In the genomic region with DNA sequence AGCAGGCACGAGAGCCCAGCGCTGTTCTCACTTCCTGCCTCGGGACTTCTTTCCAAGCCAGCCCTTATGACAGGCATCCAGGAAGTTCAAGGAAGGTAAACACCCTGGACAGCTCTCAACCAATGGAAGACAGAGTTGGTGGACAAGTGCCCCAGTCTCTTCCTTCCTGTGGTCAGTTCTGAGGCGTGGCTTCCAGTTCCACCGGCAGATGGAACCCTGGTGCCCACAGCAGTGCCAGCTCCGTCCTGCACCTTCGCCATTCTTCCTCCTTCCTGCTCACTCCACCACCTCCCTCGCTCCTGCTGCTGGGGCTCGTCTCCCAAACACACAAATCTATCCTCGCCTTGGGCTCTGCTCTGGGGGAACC, we compare ENCODE assay signal across 8 cellular contexts.
DNase-seq lines count a peak whose midpoint lies in the region; TF ChIP-seq lines count a peak whose summit lies in the region.
"Had no signal": no experiment of that assay in that cellular context is flagged by ENCODE, and none has a peak within 500 bp of the region (broad histone marks: within the 10 kb centered on the region; RNA-seq: fewer than 3 reads in every experiment).

No MANE protein-coding gene starts in this region.

- H2AFZ ChIP-seq in PC-9 = no peak overlapping the region

- no peak overlapping the region for H3K4me3 ChIP-seq in H7 (ENCODE audit: insufficient read depth, low read depth, low read length)
- no peak overlapping the region for H3K4me3 ChIP-seq in PC-9
- H3K4me3 ChIP-seq in spleen = no peak overlapping the region

- peak; percentile 66 for DNase-seq in H7
- DNase-seq in PC-9 = peak; percentile 16 to 58
- peak; percentile 15 for DNase-seq in glomerular visceral epithelial cell (ENCODE audit: extremely low spot score)
- DNase-seq in spleen = peak; percentile 51
- DNase-seq in stimulated activated CD4-positive, alpha-beta T cell treated with anti-CD3 and anti-CD28 coated beads, Interleukin-1b, Interleukin-23, amount 100 ng/mL, for 48 hours = no peak
- no peak for DNase-seq in NCI-H446 (lab: John Stamatoyannopoulos, UW)
- DNase-seq in NCI-H1694 (lab: John Stamatoyannopoulos, UW) = no peak
- DNase-seq: cortex of kidney had no signal

- no peak for TF ChIP-seq POLR2A in spleen (IDR thresholded peaks at IDR 0.05)

- POLR2A ChIA-PET in PC-9 (lab: Charles Lee; ENCODE audit: unreplicated experiment) = no interaction called here

- H3K9me3 ChIP-seq in PC-9 (ENCODE audit: insufficient read depth, low read depth) (no peaks in the 10 kb centered on the region), spleen (no peaks in the 10 kb centered on the region)

- TF ChIP-seq CTCF in PC-9 (conservative IDR thresholded peaks at IDR 0.05) = no peak
- TF ChIP-seq CTCF in spleen (IDR thresholded peaks at IDR 0.05 in 8 of 11, conservative IDR thresholded peaks at IDR 0.05 in 3 of 11) = no peak

- H3K79me2 ChIP-seq in PC-9 (ENCODE audit: low read depth) = no peaks in the 10 kb centered on the region

- no peak overlapping the region for H3K27ac ChIP-seq in PC-9
- H3K27ac ChIP-seq in spleen = no peak overlapping the region

- H3K4me1 ChIP-seq in PC-9 (replicated peaks; ENCODE audit: insufficient read depth) (no peaks in the 10 kb centered on the region), spleen (peaks cover 0 to 9% (median 3%) of the 10 kb centered on the region in 6 donors)

- H3F3A ChIP-seq in PC-9 (ENCODE audit: insufficient read depth, low read depth) = no peaks in the 10 kb centered on the region

- no peaks in the 10 kb centered on the region for H3K9me2 ChIP-seq in PC-9 (ENCODE audit: insufficient read depth)

- H3K27me3 ChIP-seq in H7 (ENCODE audit: control insufficient read depth, insufficient read depth, low read length) = no peaks in the 10 kb centered on the region
- peaks cover 38% of the 10 kb centered on the region; the same call in 1 of the 2 replicates for H3K27me3 ChIP-seq in PC-9 (ENCODE audit: insufficient read depth, low read depth)
- H3K27me3 ChIP-seq in spleen (replicated peaks in 1 of 7) = peaks cover 0 to 2% (median 0%) of the 10 kb centered on the region in 7 donors

- WGBS in spleen, 5 donors = 23 to 34% (median 29%) methylated on average over 10 of the region's 10 CpGs

- intact Hi-C loops in PC-9 (cut with micrococcal nuclease; ENCODE audit: unreplicated experiment) = no loop called here
- intact Hi-C loops in spleen (cut with DNase I; ENCODE audit: low total_unique reads) = no loop called here

- no TSS peak for BruUV-seq in PC-9 (replicated peaks; lab: Mats Ljungman, UMichigan)

- CTCF ChIA-PET in PC-9 (lab: Charles Lee) = no interaction called here

- no peaks in the 10 kb centered on the region for H4K20me1 ChIP-seq in PC-9 (ENCODE audit: insufficient read depth)

- no peak overlapping the region for H3K4me2 ChIP-seq in PC-9

- no peaks in the 10 kb centered on the region for H3K36me3 ChIP-seq in H7 (replicated peaks; ENCODE audit: control insufficient read depth, insufficient read depth, low read length)
- H3K36me3 ChIP-seq in PC-9 (ENCODE audit: low read depth) = no peaks in the 10 kb centered on the region
- H3K36me3 ChIP-seq in spleen = no peaks in the 10 kb centered on the region

Comparison
In these comparisons a context has a peak if more than half of its experiments do, and no peak if none do; other contexts are left out.
1. DNase-seq: peak in H7 (single experiment), PC-9 (2 of 2), glomerular visceral epithelial cell (single experiment) and spleen (single experiment); none in stimulated activated CD4-positive, alpha-beta T cell treated with anti-CD3 and anti-CD28 coated beads, Interleukin-1b, Interleukin-23, amount 100 ng/mL, for 48 hours (single experiment), NCI-H446 (0 of 2) and NCI-H1694 (single experiment).